ENCODE assay signal across 1 cellular context in genomic region chr10:101858723-101859500, GRCh38.
A peak's percentile ranks its signal among the peaks of the same experiment; 100 is the strongest.
TF ChIP-seq lines count a peak whose summit lies in the region.

No MANE protein-coding gene starts in this region.

TF ChIP-seq in GM12878, 131 proteins besides CTCF, POLR2A, EP300 and RAD21 (continued from another document):
- 0 out of 2 replicates have a peak, but pooled peaks have one; percentile 45 for TF ChIP-seq PRDM15 (CRISPR knock-in tag; IDR thresholded peaks at IDR 0.05)
- peak; percentile 10 for TF ChIP-seq MEF2B (IDR thresholded peaks at IDR 0.05; ENCODE audit: partially characterized antibody, poor library complexity, severe bottlenecking)
- TF ChIP-seq WRNIP1 (IDR thresholded peaks at IDR 0.05; ENCODE audit: borderline replicate concordance, low read depth, low read length): no peak
- no peak for TF ChIP-seq CUX1 (IDR thresholded peaks at IDR 0.05; ENCODE audit: insufficient replicate concordance, low read depth, low read length)
- peak; percentile 53 for TF ChIP-seq USF1 (IDR thresholded peaks at IDR 0.05; ENCODE audit: borderline replicate concordance, extremely low read length, insufficient read depth, low read depth, low read length)
- peak; percentile 45; the same call in 1 of the 2 replicates for TF ChIP-seq SPI1 (IDR thresholded peaks at IDR 0.05; ENCODE audit: borderline replicate concordance, insufficient read depth, low read depth, low read length)
- no peak for TF ChIP-seq ZNF24 (IDR thresholded peaks at IDR 0.05)
- TF ChIP-seq ZSCAN29 (IDR thresholded peaks at IDR 0.05): no peak
- peak; percentile 75 for TF ChIP-seq JUNB (IDR thresholded peaks at IDR 0.05)
- no peak for TF ChIP-seq NKRF (conservative IDR thresholded peaks at IDR 0.05)
- no peak for TF ChIP-seq SREBF2 (IDR thresholded peaks at IDR 0.05; ENCODE audit: low read length)
- 0 out of 2 replicates have a peak, but pooled peaks have one; percentile 26 for TF ChIP-seq DPF2 (IDR thresholded peaks at IDR 0.05)
